ENCODE assay signal across 15 cellular contexts in genomic region chr22:27107005-27107404, GRCh38.
"Had no signal": no experiment of that assay in that cellular context is flagged by ENCODE, and none has a peak within 500 bp of the region (broad histone marks: within the 10 kb centered on the region; RNA-seq: fewer than 3 reads in every experiment).

No MANE protein-coding gene starts in this region.

- H3K36me3 ChIP-seq: right lobe of liver had no signal

- H3K27ac Mint-ChIP-seq: activated naive CD8-positive, alpha-beta T cell treated with anti-CD3 and anti-CD28 coated beads, Interleukin-2, amount 50 U/mL, for 24 hours; activated T-helper 17 cell treated with anti-CD3 and anti-CD28 coated beads, Interleukin-2, amount 50 U/mL, for 72 hours; naive thymus-derived CD8-positive, alpha-beta T cell; progenitor cell of endocrine pancreas; stimulated activated naive CD8-positive, alpha-beta T cell treated with anti-CD3 and anti-CD28 coated beads, Interleukin-15, Interleukin-2, amounts not matched to agents 100 ng/mL and 50 ng/mL, for 24 hours had no signal

- H3K36me3 Mint-ChIP-seq: naive thymus-derived CD8-positive, alpha-beta T cell had no signal

- H3K4me1 Mint-ChIP-seq: activated naive CD8-positive, alpha-beta T cell treated with anti-CD3 and anti-CD28 coated beads, Interleukin-2, amount 50 U/mL, for 24 hours; activated T-helper 17 cell treated with anti-CD3 and anti-CD28 coated beads, Interleukin-2, amount 50 U/mL, for 72 hours; naive thymus-derived CD8-positive, alpha-beta T cell had no signal

- H3K4me3 ChIP-seq: lung, right lobe of liver had no signal

- H3K27me3 ChIP-seq: right lobe of liver had no signal

- DNase-seq: activated CD4-positive, alpha-beta T cell treated with anti-CD3 and anti-CD28 coated beads for 1 hour; activated CD4-positive, alpha-beta T cell treated with anti-CD3 and anti-CD28 coated beads, Interleukin-2, amount 50 U/mL, for 4 hours; activated naive CD4-positive, alpha-beta T cell treated with Interleukin-2 at 50 U/mL for 16 hours; activated naive CD8-positive, alpha-beta T cell treated with anti-CD3 and anti-CD28 coated beads, Interleukin-2, amount 50 U/mL, for 24 hours; cortex of kidney; effector CD4-positive, alpha-beta T cell; left cardiac atrium; naive thymus-derived CD8-positive, alpha-beta T cell; right lobe of liver had no signal

- ATAC-seq: activated T-helper 17 cell treated with anti-CD3 and anti-CD28 coated beads, Interleukin-2, amount 50 U/mL, for 72 hours; naive thymus-derived CD8-positive, alpha-beta T cell had no signal

- H3K9me3 ChIP-seq: right lobe of liver had no signal

- H3K4me3 Mint-ChIP-seq: activated naive CD8-positive, alpha-beta T cell treated with anti-CD3 and anti-CD28 coated beads, Interleukin-2, amount 50 U/mL, for 24 hours; activated T-helper 17 cell treated with anti-CD3 and anti-CD28 coated beads, Interleukin-2, amount 50 U/mL, for 72 hours; naive thymus-derived CD8-positive, alpha-beta T cell; stimulated activated naive CD8-positive, alpha-beta T cell treated with anti-CD3 and anti-CD28 coated beads, Interleukin-15, Interleukin-2, amounts not matched to agents 100 ng/mL and 50 ng/mL, for 24 hours had no signal

- H3K4me1 ChIP-seq: right lobe of liver had no signal

- H3K27ac ChIP-seq: foreskin keratinocyte, right lobe of liver, VCaP had no signal
